Comparison of ENCODE assay signal across 1 cellular context in genomic region chr7:46549347-46549746, GRCh38.
TF ChIP-seq lines count a peak whose summit lies in the region.

No MANE protein-coding gene starts in this region.

TF ChIP-seq in HCT116, 20 proteins besides CTCF, POLR2A, EP300 and RAD21 (continued from another document):
- TF ChIP-seq REST (IDR thresholded peaks at IDR 0.05; ENCODE audit: low read depth) (no peak), SRF (IDR thresholded peaks at IDR 0.05; ENCODE audit: low read depth) (no peak), ELF1 (IDR thresholded peaks at IDR 0.05; ENCODE audit: borderline replicate concordance, low read depth) (no peak), ZFX (IDR thresholded peaks at IDR 0.05) (no peak), EZH2 (IDR thresholded peaks at IDR 0.05) (no peak), CBX3 (IDR thresholded peaks at IDR 0.05; ENCODE audit: low read depth) (no peak), JUND (IDR thresholded peaks at IDR 0.05) (no peak), SIN3A (IDR thresholded peaks at IDR 0.05; ENCODE audit: low read depth) (no peak), ATF3 (IDR thresholded peaks at IDR 0.05) (no peak), ZNF274 (IDR thresholded peaks at IDR 0.05; ENCODE audit: low read depth, low read length) (no peak), ZBTB33 (IDR thresholded peaks at IDR 0.05; ENCODE audit: extremely low read depth, insufficient replicate concordance, low read length) (no peak), TCF7L2 (IDR thresholded peaks at IDR 0.05; ENCODE audit: borderline replicate concordance, extremely low read depth, insufficient read depth, insufficient read length) (no peak)
